In genomic region chr11:74492974-74493815, GRCh38 we compare ENCODE assay signal across 8 cellular contexts. TPM values are rescaled to one million over a fixed set of nuclear protein-coding genes. Genes with fewer than 3 reads are reported as not detected.
DNase-seq lines count a peak whose midpoint lies in the region; ATAC-seq lines count a peak whose summit lies in the region.

TSS of gene LIPT2 (minus strand) at chr11:74493724. CDS start at chr11:74493703, 21 bp downstream.

- peak within 1 kb of the TSS; percentile 98 for H3K9ac ChIP-seq in BLaER1

- H3K9me3 ChIP-seq in BLaER1 = peaks cover 12% of the 10 kb centered on the region; the same call in 1 of the 2 replicates

- H3K4me3 Mint-ChIP-seq in activated CD4-positive, alpha-beta T cell treated with anti-CD3 and anti-CD28 coated beads, Interleukin-2, amount 10 ng/mL, durations not matched to agents 24 days and 14 days = peak within 1 kb of the TSS; percentile 86

- peak within 1 kb of the TSS; percentile 96 for H3K4me3 ChIP-seq in BLaER1

- peaks cover 2% of the 10 kb centered on the region for H3K36me3 Mint-ChIP-seq in activated CD4-positive, alpha-beta T cell treated with anti-CD3 and anti-CD28 coated beads, Interleukin-2, amount 10 ng/mL, durations not matched to agents 24 days and 14 days (ENCODE audit: low read depth)

- H4K20me1 ChIP-seq in BLaER1 = no peaks in the 10 kb centered on the region

- intact Hi-C loops in activated CD4-positive, alpha-beta T cell treated with anti-CD3 and anti-CD28 coated beads, Interleukin-2, amount 10 ng/mL, durations not matched to agents 24 days and 14 days (cut with micrococcal nuclease) = loop anchor here (1.0 to 5.0 kb wide), 4 partner anchors 95 to 1186 kb away; partner anchors contain the start of genes ARHGEF17, PGM2L1, POLD3 and RNF169

- peaks cover 1% of the 10 kb centered on the region for H3K27me3 Mint-ChIP-seq in activated CD4-positive, alpha-beta T cell treated with anti-CD3 and anti-CD28 coated beads, Interleukin-2, amount 10 ng/mL, durations not matched to agents 24 days and 14 days

- peak within 1 kb of the TSS; percentile 81 for H3K4me2 ChIP-seq in BLaER1

- no peaks in the 10 kb centered on the region for H3K36me3 ChIP-seq in BLaER1

- H3K27ac Mint-ChIP-seq in activated CD4-positive, alpha-beta T cell treated with anti-CD3 and anti-CD28 coated beads, Interleukin-2, amount 10 ng/mL, durations not matched to agents 24 days and 14 days = peak within 1 kb of the TSS; percentile 80

- H3K4me1 ChIP-seq in BLaER1 = peaks cover 17% of the 10 kb centered on the region

- DNase-seq in NCI-H524 treated with DMSO at 0.1 percent for 48 hours (lab: John Stamatoyannopoulos, UW) = peak; percentile 67
- peak; percentile 99 for DNase-seq in activated CD4-positive, alpha-beta T cell treated with anti-CD3 and anti-CD28 coated beads, Interleukin-2, amount 10 ng/mL, durations not matched to agents 24 days and 14 days
- DNase-seq in dedifferentiated amniotic fluid mesenchymal stem cell (ENCODE audit: extremely low spot score) = peak; percentile 88
- peak; percentile 99 for DNase-seq in left kidney (ENCODE audit: low read depth, low spot score)
- DNase-seq in stimulated activated CD4-positive, alpha-beta T cell treated with anti-CD3 and anti-CD28 coated beads, Interleukin-1b, Interleukin-23, amount 100 ng/mL, for 48 hours = peak; percentile 98

- ATAC-seq in GM19324 (IDR thresholded peaks at IDR 0.05; ENCODE audit: low FRiP score, unreplicated experiment) (peak; percentile 97), HG03460 (IDR thresholded peaks at IDR 0.05; ENCODE audit: unreplicated experiment) (peak; percentile 95)

- H3K4me1 Mint-ChIP-seq in activated CD4-positive, alpha-beta T cell treated with anti-CD3 and anti-CD28 coated beads, Interleukin-2, amount 10 ng/mL, durations not matched to agents 24 days and 14 days = peaks cover 15% of the 10 kb centered on the region

- H3K9me3 Mint-ChIP-seq in activated CD4-positive, alpha-beta T cell treated with anti-CD3 and anti-CD28 coated beads, Interleukin-2, amount 10 ng/mL, durations not matched to agents 24 days and 14 days = no peaks in the 10 kb centered on the region

- peak within 1 kb of the TSS; percentile 98 for H3K27ac ChIP-seq in BLaER1

- no peaks in the 10 kb centered on the region for H3K27me3 ChIP-seq in BLaER1

RNA-seq across cellular contexts. Expression of gene LIPT2, which starts in this region (rescaled TPM):
- total RNA-seq in activated CD4-positive, alpha-beta T cell treated with anti-CD3 and anti-CD28 coated beads, Interleukin-2, amount 10 ng/mL, durations not matched to agents 24 days and 14 days = 3.1 and 4.7 TPM in 2 replicates

Comparison
In these comparisons a context has a peak if more than half of its experiments do, and no peak if none do; other contexts are left out.
1. Peak in every context shown above with its lines: DNase-seq, ATAC-seq, H3K4me3 ChIP-seq and H3K27ac ChIP-seq.